8 cellular contexts compared by ENCODE assay signal in the genomic region with DNA sequence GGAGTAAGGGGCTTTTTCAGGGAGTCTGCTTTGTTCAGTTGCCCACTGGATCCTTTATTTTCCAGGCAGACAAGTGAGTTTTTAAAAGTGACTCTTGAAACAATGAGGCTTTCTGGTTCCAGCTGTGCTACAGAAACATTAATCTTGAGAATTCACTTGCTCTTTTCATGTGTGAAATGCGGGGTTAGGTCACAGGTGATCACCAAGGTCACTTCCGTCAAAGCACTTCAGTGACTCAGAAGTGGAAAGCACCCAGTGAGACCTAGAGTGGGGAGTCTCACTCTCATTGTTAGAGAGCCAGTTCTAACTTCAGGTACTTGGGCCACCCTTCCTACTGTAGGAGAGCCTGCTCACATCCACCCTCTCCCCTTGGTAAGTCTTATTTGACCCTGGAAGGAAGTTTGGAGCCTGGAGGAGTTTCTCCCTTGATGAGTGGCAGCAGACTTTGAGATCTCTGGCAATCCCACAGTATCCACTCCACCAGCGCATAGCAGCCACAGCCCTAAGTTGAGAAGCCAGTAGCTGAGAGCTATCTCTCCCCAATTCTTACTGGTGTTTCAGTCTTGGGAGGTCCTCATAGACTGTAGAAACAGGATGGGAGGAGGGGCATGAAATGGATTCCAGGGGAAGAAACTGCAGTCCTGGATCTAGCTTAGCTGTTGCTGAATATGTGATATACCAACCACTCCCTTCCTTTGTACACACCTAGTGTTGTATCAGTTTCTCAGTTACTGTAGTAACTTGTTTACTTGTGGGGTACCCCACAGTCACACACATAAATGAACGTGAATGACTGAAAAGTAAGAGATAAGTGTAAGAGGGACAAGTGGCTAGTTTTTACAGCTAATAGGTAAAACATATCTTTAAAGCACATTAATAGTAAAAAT. TPM values are rescaled to one million over a fixed set of nuclear protein-coding genes. Genes with fewer than 3 reads are reported as not detected.
DNase-seq lines count a peak whose midpoint lies in the region; ATAC-seq, FAIRE-seq and TF ChIP-seq lines count a peak whose summit lies in the region.

No MANE protein-coding gene starts in this region.

- peak; percentile 48 for DNase-seq in GM12892 (ENCODE audit: insufficient read length)
- DNase-seq in epithelial cell of prostate (ENCODE audit: low read depth, low spot score) = peak; percentile 86
- no peak for DNase-seq in RPMI8226
- no peak for DNase-seq in MG63
- no peak for DNase-seq in putamen (ENCODE audit: low spot score)
- no peak for DNase-seq in neuronal stem cell (ENCODE audit: low spot score)

- no peak overlapping the region for H2BK15ac ChIP-seq in neuronal stem cell (ENCODE audit: low read length)

- H3K23ac ChIP-seq in neuronal stem cell (ENCODE audit: low read depth, low read length, poor library complexity) = no peak overlapping the region

- no peaks in the 10 kb centered on the region for H3F3A ChIP-seq in Loucy (ENCODE audit: low read depth)

- no peak for TF ChIP-seq CTCF in Loucy (conservative IDR thresholded peaks at IDR 0.05; ENCODE audit: low read length)

- H2BK120ac ChIP-seq in neuronal stem cell (ENCODE audit: low read depth, low read length) = no peak overlapping the region

- H3K27ac ChIP-seq in epithelial cell of prostate (peak overlapping the region; percentile 98), neuronal stem cell (replicated peaks; ENCODE audit: low read length) (no peak overlapping the region)

- no peak overlapping the region for H4K8ac ChIP-seq in neuronal stem cell (ENCODE audit: low read depth, low read length)

- H3K9me2 ChIP-seq in Loucy (replicated peaks; ENCODE audit: low read depth, low read length) = no peaks in the 10 kb centered on the region

- H3K79me1 ChIP-seq in neuronal stem cell (ENCODE audit: low read depth, low read length) = no peaks in the 10 kb centered on the region

- H3K9ac ChIP-seq in Loucy (ENCODE audit: low read depth, low read length, poor library complexity, severe bottlenecking) = no peak overlapping the region
- H3K9ac ChIP-seq in neuronal stem cell (ENCODE audit: low read depth, low read length, poor library complexity) = no peak overlapping the region

- H2BK5ac ChIP-seq in neuronal stem cell (ENCODE audit: low read length) = no peak overlapping the region

- peak; percentile 73 for TF ChIP-seq POLR2A in GM12892 (IDR thresholded peaks at IDR 0.05; ENCODE audit: low read depth, low read length)

- H2AFZ ChIP-seq in Loucy (ENCODE audit: low read length) (peak overlapping the region; percentile 38; the same call in 1 of the 2 replicates), neuronal stem cell (ENCODE audit: low read length) (no peak overlapping the region)

- peak; percentile 98 for FAIRE-seq in GM12892 (lab: Jason Lieb, UNC)

- H3K9me3 ChIP-seq in Loucy (ENCODE audit: insufficient read depth, low read depth, low read length) (no peaks in the 10 kb centered on the region), MG63 (peaks cover 7% of the 10 kb centered on the region), neuronal stem cell (replicated peaks in 1 of 2; ENCODE audit: control insufficient read depth in 2 of 2, insufficient read depth in 1 of 2, low read depth in 1 of 2, low read length in 2 of 2) (peaks cover 0 to 5% of the 10 kb centered on the region in 2 donors)

- H2BK12ac ChIP-seq in neuronal stem cell (ENCODE audit: low read length) = no peak overlapping the region

- peak; percentile 96 for ATAC-seq in GM21717 (IDR thresholded peaks at IDR 0.05; ENCODE audit: unreplicated experiment)

- no peaks in the 10 kb centered on the region for H3K27me3 ChIP-seq in Loucy (ENCODE audit: insufficient read depth, low read length, poor library complexity, severe bottlenecking)
- H3K27me3 ChIP-seq in MG63 = no peaks in the 10 kb centered on the region
- peaks cover 0 to 22% (median 15%) of the 10 kb centered on the region in 3 experiments for H3K27me3 ChIP-seq in neuronal stem cell (ENCODE audit: control insufficient read depth in 3 of 3, insufficient read depth in 3 of 3, low read depth in 1 of 3, low read length in 3 of 3)

- no peaks in the 10 kb centered on the region for H3K36me3 ChIP-seq in Loucy (ENCODE audit: insufficient read depth, low read length)
- no peaks in the 10 kb centered on the region for H3K36me3 ChIP-seq in MG63
- no peaks in the 10 kb centered on the region for H3K36me3 ChIP-seq in neuronal stem cell (replicated peaks in 1 of 2; ENCODE audit: control insufficient read depth in 2 of 2, insufficient read depth in 2 of 2, low read length in 2 of 2)

- H3K79me2 ChIP-seq in Loucy (ENCODE audit: insufficient read depth, low read length) = no peaks in the 10 kb centered on the region

- no peaks in the 10 kb centered on the region for H4K20me1 ChIP-seq in Loucy (ENCODE audit: insufficient read depth, low read length, poor library complexity, severe bottlenecking)

- WGBS in neuronal stem cell (ENCODE audit: extremely low coverage in 2 of 2, insufficient read length in 2 of 2, insufficient replicate concordance in 1 of 2), 2 donors = no CpG with 5 or more reads among the region's 4 CpGs

- H3K4me3 ChIP-seq in Loucy (ENCODE audit: low read length, poor library complexity, severe bottlenecking) (no peak overlapping the region), MG63 (no peak overlapping the region), neuronal stem cell (ENCODE audit: low read length in 2 of 2) (no peak overlapping the region)

- H3K4me1 ChIP-seq in Loucy (ENCODE audit: insufficient read depth, low read length, poor library complexity, severe bottlenecking) = no peaks in the 10 kb centered on the region
- peaks cover 3 to 7% of the 10 kb centered on the region in 2 donors for H3K4me1 ChIP-seq in neuronal stem cell (ENCODE audit: control insufficient read depth in 2 of 2, insufficient read depth in 1 of 2, low read depth in 1 of 2, low read length in 2 of 2)

- no peak overlapping the region for H4K91ac ChIP-seq in neuronal stem cell (ENCODE audit: low read depth, low read length, poor library complexity)

- no peak overlapping the region for H3K14ac ChIP-seq in neuronal stem cell (ENCODE audit: low read length)

- no peak overlapping the region for H2AK5ac ChIP-seq in neuronal stem cell (ENCODE audit: low read depth, low read length)

- no peak overlapping the region for H3K18ac ChIP-seq in neuronal stem cell (ENCODE audit: low read length)

- H3K4ac ChIP-seq in neuronal stem cell (ENCODE audit: low read length) = no peak overlapping the region

- H3K4me2 ChIP-seq in Loucy (ENCODE audit: low read depth, low read length, poor library complexity, severe bottlenecking) (no peak overlapping the region), neuronal stem cell (ENCODE audit: insufficient read depth, low read length, poor library complexity, severe bottlenecking) (no peak overlapping the region)

RNA-seq across cellular contexts. Expression of a gene that starts 3.1 kb away (rescaled TPM):
- 0.11 TPM for polyA plus RNA-seq in GM12892 (2012; ENCODE audit: missing spikeins)
- total RNA-seq in MG63 (2014; rRNA removed; shearing (Covaris generic); ENCODE audit: low replicate concordance) = not detected in 2 replicates
- not detected for polyA plus RNA-seq in neuronal stem cell (2013, experiment 1 of 2)
- polyA plus RNA-seq in neuronal stem cell (2013, experiment 2 of 2) = 0.04 TPM

RNA-seq across cellular contexts. Expression of a gene that starts 27.4 kb away (rescaled TPM):
- 42.6 TPM for polyA plus RNA-seq in GM12892 (2012; ENCODE audit: missing spikeins)
- total RNA-seq in MG63 (2014; rRNA removed; shearing (Covaris generic); ENCODE audit: low replicate concordance) = 24.3 and 58.4 TPM in 2 replicates
- polyA plus RNA-seq in neuronal stem cell (2013, experiment 1 of 2) = 5.7 TPM
- 6.0 TPM for polyA plus RNA-seq in neuronal stem cell (2013, experiment 2 of 2)

Comparison
In these comparisons a context has a peak if more than half of its experiments do, and no peak if none do; other contexts are left out.
1. DNase-seq: peak in GM12892 (single experiment) and epithelial cell of prostate (single experiment); none in RPMI8226 (single experiment), MG63 (single experiment), putamen (single experiment) and neuronal stem cell (single experiment).